In genomic region chr14:100536721-100537700, GRCh38 we compare ENCODE assay signal across 14 cellular contexts. TPM values are rescaled to one million over a fixed set of nuclear protein-coding genes. Genes with fewer than 3 reads are reported as not detected.
A peak's percentile ranks its signal among the peaks of the same experiment; 100 is the strongest.
DNase-seq lines count a peak whose midpoint lies in the region; ATAC-seq, FAIRE-seq and TF ChIP-seq lines count a peak whose summit lies in the region.
"Had no signal": no experiment of that assay in that cellular context is flagged by ENCODE, and none has a peak within 500 bp of the region (broad histone marks: within the 10 kb centered on the region; RNA-seq: fewer than 3 reads in every experiment).

No MANE protein-coding gene starts in this region.

- peak overlapping the region; percentile 29 for H3K4me3 Mint-ChIP-seq in central memory CD8-positive, alpha-beta T cell
- H3K4me3 Mint-ChIP-seq: dendritic cell treated with granulocyte-macrophage colony-stimulating factor and Interleukin-4, amounts not matched to agents 40 ng/mL and 50 ng/mL, for 4 days had no signal

- FAIRE-seq in kidney (lab: Jason Lieb, UNC): no peak

- DNase-seq in activated CD4-positive, alpha-beta T cell treated with anti-CD3 and anti-CD28 coated beads for 48 hours: peak; percentile 1
- no peak for DNase-seq in activated CD4-positive, alpha-beta T cell treated with anti-CD3 and anti-CD28 coated beads, Interleukin-2, amount 50 U/mL, for 1 hour
- DNase-seq in central memory CD8-positive, alpha-beta T cell (ENCODE audit: low spot score in 2 of 2): no peak
- peak; percentile 55 for DNase-seq in kidney
- no peak for DNase-seq in kidney tubule cell (ENCODE audit: low spot score)
- DNase-seq in NCI-H446 (lab: John Stamatoyannopoulos, UW): no peak
- DNase-seq: DMS53; MM.1S; stimulated activated CD4-positive, alpha-beta T cell treated with anti-CD3 and anti-CD28 coated beads, Interleukin-4, amount 100 ng/mL, for 4 hours had no signal

- intact Hi-C loops in kidney (cut with DNase I): no loop called here

- H3K9me3 ChIP-seq in kidney (ENCODE audit: control insufficient read depth in 1 of 2, low read length in 2 of 2): no peaks in the 10 kb centered on the region

- H3K9ac ChIP-seq in kidney (ENCODE audit: low read length in 2 of 2): no peak overlapping the region

- H3K27ac Mint-ChIP-seq in central memory CD8-positive, alpha-beta T cell (ENCODE audit: low read depth): no peak overlapping the region
- H3K27ac Mint-ChIP-seq: dendritic cell treated with granulocyte-macrophage colony-stimulating factor and Interleukin-4, amounts not matched to agents 40 ng/mL and 50 ng/mL, for 4 days had no signal

- H3K36me3 ChIP-seq in kidney (ENCODE audit: control insufficient read depth in 1 of 2, insufficient read depth in 2 of 2, low read length in 2 of 2): no peaks in the 10 kb centered on the region

- H3K4me1 Mint-ChIP-seq in central memory CD8-positive, alpha-beta T cell: no peaks in the 10 kb centered on the region

- H3K27ac ChIP-seq in kidney (ENCODE audit: low read depth in 2 of 2, low read length in 2 of 2) (no peak overlapping the region), temporal lobe (ENCODE audit: low read depth, low read length) (peak overlapping the region; percentile 65)
- H3K27ac ChIP-seq: HL-60 had no signal

- no peak overlapping the region for H3K4me3 ChIP-seq in kidney (ENCODE audit: low read length in 2 of 2)

- H3K4me1 ChIP-seq in kidney (ENCODE audit: control insufficient read depth in 1 of 2, insufficient read depth in 1 of 2, low read depth in 1 of 2, low read length in 2 of 2): peaks cover 0 to 6% of the 10 kb centered on the region in 2 donors

- no peak for ATAC-seq in central memory CD8-positive, alpha-beta T cell (replicated peaks; ENCODE audit: extremely low read depth, poor library complexity, severe bottlenecking)
- no peak for ATAC-seq in GM21515 (IDR thresholded peaks at IDR 0.05; ENCODE audit: unreplicated experiment)

- no peaks in the 10 kb centered on the region for H3K9me3 Mint-ChIP-seq in central memory CD8-positive, alpha-beta T cell
- H3K9me3 Mint-ChIP-seq: dendritic cell treated with granulocyte-macrophage colony-stimulating factor and Interleukin-4, amounts not matched to agents 40 ng/mL and 50 ng/mL, for 4 days had no signal

- H3K27me3 Mint-ChIP-seq in central memory CD8-positive, alpha-beta T cell: no peaks in the 10 kb centered on the region

- no peak for TF ChIP-seq CTCF in kidney (IDR thresholded peaks at IDR 0.05; ENCODE audit: borderline replicate concordance, extremely low read depth, insufficient read depth)

- H3K36me3 Mint-ChIP-seq in central memory CD8-positive, alpha-beta T cell (ENCODE audit: insufficient read depth): no peaks in the 10 kb centered on the region

RNA-seq across cellular contexts. Expression of gene BEGAIN, which starts 50.2 kb away (rescaled TPM):
- 1.4 TPM for total RNA-seq in kidney
- 0.52 TPM for polyA plus RNA-seq in kidney (ENCODE audit: insufficient read depth, low read depth, low replicate concordance)
- 13.8 TPM for total RNA-seq in temporal lobe
- total RNA-seq: fibroblast of villous mesenchyme had no signal

Comparison
In these comparisons a context has a peak if more than half of its experiments do, and no peak if none do; other contexts are left out.
1. DNase-seq: peak in activated CD4-positive, alpha-beta T cell treated with anti-CD3 and anti-CD28 coated beads for 48 hours (single experiment) and kidney (single experiment); none in activated CD4-positive, alpha-beta T cell treated with anti-CD3 and anti-CD28 coated beads, Interleukin-2, amount 50 U/mL, for 1 hour (single experiment), central memory CD8-positive, alpha-beta T cell (0 of 2), kidney tubule cell (single experiment) and NCI-H446 (0 of 2).